Comparison of ENCODE assay signal across 1 cellular context in the genomic region with DNA sequence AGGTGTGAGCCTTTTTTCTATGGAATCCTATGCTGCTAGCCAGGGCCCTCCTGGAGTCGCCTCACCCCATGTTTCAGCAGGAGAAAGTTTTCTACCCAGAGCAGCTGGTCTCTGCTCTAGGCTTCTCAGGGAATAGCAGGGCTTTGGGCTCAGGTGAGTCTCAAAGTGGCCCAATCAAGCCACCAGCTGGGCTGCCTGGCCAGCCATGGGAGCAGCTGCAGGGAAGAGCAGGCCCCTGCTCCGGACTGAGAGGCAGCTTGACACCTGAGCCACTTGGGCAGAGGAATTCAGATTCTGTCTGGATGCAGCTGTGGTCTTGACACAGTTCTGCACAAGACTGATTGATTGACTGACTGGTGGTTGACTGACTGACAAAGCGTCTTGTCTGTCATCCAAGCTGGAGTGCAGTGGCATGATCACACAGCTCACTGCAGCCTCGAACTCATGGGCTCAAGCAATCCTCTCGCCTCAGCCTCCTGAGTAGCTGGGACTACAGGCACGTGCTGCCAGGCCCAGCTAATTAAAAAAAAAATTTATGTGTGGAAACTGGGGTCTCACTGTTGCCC.
TF ChIP-seq lines count a peak whose summit lies in the region.

No MANE protein-coding gene starts in this region.

TF ChIP-seq in liver, 16 proteins besides CTCF, POLR2A, EP300 and RAD21:
- no peak for TF ChIP-seq HNF4G (IDR thresholded peaks at IDR 0.05)
